ENCODE assay signal across 18 cellular contexts in the genomic region with DNA sequence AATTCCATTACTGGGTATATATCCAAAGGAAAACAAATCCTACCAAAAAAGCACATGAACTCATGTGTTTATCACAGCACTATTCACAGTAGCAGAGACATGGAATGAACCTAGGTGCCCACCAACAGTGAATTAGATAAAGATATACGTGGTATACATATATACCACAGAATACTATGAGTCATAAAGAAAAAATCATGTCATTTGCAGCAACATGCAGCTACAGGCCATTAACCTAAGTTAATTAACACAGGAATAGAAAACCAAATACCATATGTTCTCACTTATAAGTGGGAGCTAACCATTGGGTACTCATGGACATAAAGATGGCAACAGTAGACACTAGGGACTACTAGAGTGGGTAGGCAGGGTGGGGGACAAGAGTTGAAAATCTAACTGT. TPM values are rescaled to one million over a fixed set of nuclear protein-coding genes. Genes with fewer than 3 reads are reported as not detected.
A peak's percentile ranks its signal among the peaks of the same experiment; 100 is the strongest.
DNase-seq lines count a peak whose midpoint lies in the region; ATAC-seq, FAIRE-seq and TF ChIP-seq lines count a peak whose summit lies in the region.
"Had no signal": no experiment of that assay in that cellular context is flagged by ENCODE, and none has a peak within 500 bp of the region (broad histone marks: within the 10 kb centered on the region; RNA-seq: fewer than 3 reads in every experiment).

No MANE protein-coding gene starts in this region.

- dilution Hi-C loops in keratinocyte (cut with MboI; ENCODE audit: extremely low pct_ligation_motif_present, low sequenced_read_pairs) = no loop called here

- no peak overlapping the region for H3K4me3 Mint-ChIP-seq in activated CD8-positive, alpha-beta T cell treated with anti-CD3 and anti-CD28 coated beads for 36 hours
- no peak overlapping the region for H3K4me3 Mint-ChIP-seq in activated CD8-positive, alpha-beta T cell treated with anti-CD3 and anti-CD28 coated beads, Interleukin-2, amount 10 ng/mL, durations not matched to agents 7 days and 5 days
- no peak overlapping the region for H3K4me3 Mint-ChIP-seq in activated T-helper 17 cell treated with anti-CD3 and anti-CD28 coated beads, Interleukin-2, amount 50 U/mL, for 72 hours
- H3K4me3 Mint-ChIP-seq: CD8-positive, alpha-beta memory T cell had no signal

- H3K27me3 ChIP-seq in keratinocyte (ENCODE audit: control insufficient read depth, extremely low read depth, insufficient read depth, low read length) = no peaks in the 10 kb centered on the region
- H3K27me3 ChIP-seq in WERI-Rb-1 (ENCODE audit: insufficient read depth, low read depth, severe bottlenecking) = no peaks in the 10 kb centered on the region
- H3K27me3 ChIP-seq: BLaER1 had no signal

- intact Hi-C loops in activated CD8-positive, alpha-beta T cell treated with anti-CD3 and anti-CD28 coated beads for 36 hours (cut with micrococcal nuclease) = loop anchor here (10.0 kb wide), 1 partner anchor 447 kb away; no protein-coding TSS in a partner anchor

- CTCF ChIA-PET in activated CD8-positive, alpha-beta T cell treated with anti-CD3 and anti-CD28 coated beads for 36 hours (lab: Charles Lee) = no interaction called here
- CTCF ChIA-PET in activated CD8-positive, alpha-beta T cell treated with anti-CD3 and anti-CD28 coated beads, Interleukin-2, amount 10 ng/mL, durations not matched to agents 7 days and 5 days (lab: Charles Lee) = interaction anchor here (1.5 kb wide), 1 partner anchor 448 kb away, joined by 4 read pairs; no protein-coding TSS in a partner anchor
- CTCF ChIA-PET in A549 (lab: Yijun Ruan, JAX) = interaction anchor here (0.8 kb wide), 1 partner anchor 13 kb away, joined by 3 read pairs; no protein-coding TSS in a partner anchor

- no peaks in the 10 kb centered on the region for H3K9me3 ChIP-seq in A549
- no peaks in the 10 kb centered on the region for H3K9me3 ChIP-seq in keratinocyte (ENCODE audit: control insufficient read depth, low read depth, low read length)
- no peaks in the 10 kb centered on the region for H3K9me3 ChIP-seq in WERI-Rb-1 (ENCODE audit: severe bottlenecking)
- H3K9me3 ChIP-seq: BLaER1, Caco-2 had no signal

- 19% methylated on average over 1 of the region's 1 CpG for WGBS in A549 (ENCODE audit: missing lambda C conversion rate)

- H3K9ac ChIP-seq in keratinocyte (ENCODE audit: control insufficient read depth, extremely low read depth, insufficient read depth, low read length) = no peak overlapping the region
- H3K9ac ChIP-seq: BLaER1 had no signal

- no peaks in the 10 kb centered on the region for H4K20me1 ChIP-seq in keratinocyte (ENCODE audit: control insufficient read depth, extremely low read depth, insufficient read depth, low read length)
- H4K20me1 ChIP-seq: BLaER1 had no signal

- no peaks in the 10 kb centered on the region for H3K4me1 Mint-ChIP-seq in activated CD8-positive, alpha-beta T cell treated with anti-CD3 and anti-CD28 coated beads for 36 hours (ENCODE audit: low read depth)
- H3K4me1 Mint-ChIP-seq in activated CD8-positive, alpha-beta T cell treated with anti-CD3 and anti-CD28 coated beads, Interleukin-2, amount 10 ng/mL, durations not matched to agents 7 days and 5 days (ENCODE audit: low read depth) = no peaks in the 10 kb centered on the region
- H3K4me1 Mint-ChIP-seq in activated T-helper 17 cell treated with anti-CD3 and anti-CD28 coated beads, Interleukin-2, amount 50 U/mL, for 72 hours = no peaks in the 10 kb centered on the region

- FAIRE-seq in A549 (lab: Jason Lieb, UNC) = no peak
- FAIRE-seq in keratinocyte (lab: Jason Lieb, UNC) = no peak
- FAIRE-seq: H1, HepG2, HTR-8/SVneo had no signal

- ATAC-seq in activated CD8-positive, alpha-beta T cell treated with anti-CD3 and anti-CD28 coated beads for 36 hours = peak; percentile 35
- no peak for ATAC-seq in activated CD8-positive, alpha-beta T cell treated with anti-CD3 and anti-CD28 coated beads, Interleukin-2, amount 10 ng/mL, durations not matched to agents 7 days and 5 days
- no peak for ATAC-seq in A549
- peak; percentile 32 for ATAC-seq in activated T-helper 17 cell treated with anti-CD3 and anti-CD28 coated beads, Interleukin-2, amount 50 U/mL, for 72 hours (replicated peaks)
- ATAC-seq: HepG2 had no signal

- H3K79me2 ChIP-seq in keratinocyte (ENCODE audit: control insufficient read depth, insufficient read depth, low read length) = no peaks in the 10 kb centered on the region

- H3K36me3 Mint-ChIP-seq in activated CD8-positive, alpha-beta T cell treated with anti-CD3 and anti-CD28 coated beads for 36 hours (ENCODE audit: low read depth) = no peaks in the 10 kb centered on the region
- H3K36me3 Mint-ChIP-seq in activated CD8-positive, alpha-beta T cell treated with anti-CD3 and anti-CD28 coated beads, Interleukin-2, amount 10 ng/mL, durations not matched to agents 7 days and 5 days (ENCODE audit: low read depth) = no peaks in the 10 kb centered on the region
- peaks cover under 1% of the 10 kb centered on the region for H3K36me3 Mint-ChIP-seq in activated T-helper 17 cell treated with anti-CD3 and anti-CD28 coated beads, Interleukin-2, amount 50 U/mL, for 72 hours (ENCODE audit: low read depth)
- H3K36me3 Mint-ChIP-seq: CD8-positive, alpha-beta memory T cell had no signal

- H3K4me2 ChIP-seq in A549 (no peak overlapping the region), keratinocyte (ENCODE audit: control insufficient read depth, extremely low read depth, insufficient read depth, low read depth, low read length) (peak overlapping the region; percentile 36)
- H3K4me2 ChIP-seq: BLaER1 had no signal

- no peak for TF ChIP-seq EP300 in A549 (IDR thresholded peaks at IDR 0.05)

- no peak for TF ChIP-seq RAD21 in A549 (conservative IDR thresholded peaks at IDR 0.05 in 1 of 2, IDR thresholded peaks at IDR 0.05 in 1 of 2)

- H3K4me3 ChIP-seq in A549 = no peak overlapping the region
- H3K4me3 ChIP-seq in keratinocyte (ENCODE audit: control insufficient read depth in 2 of 3, extremely low read depth in 1 of 3, insufficient read depth in 2 of 3, low read depth in 1 of 3, low read length in 3 of 3) = no peak overlapping the region
- no peak overlapping the region for H3K4me3 ChIP-seq in WERI-Rb-1 (ENCODE audit: low read depth, low read length)
- H3K4me3 ChIP-seq: BLaER1 had no signal

- no peaks in the 10 kb centered on the region for H3K4me1 ChIP-seq in A549
- H3K4me1 ChIP-seq in keratinocyte (ENCODE audit: control insufficient read depth, extremely low read depth, insufficient read depth, low read length) = peaks cover 9% of the 10 kb centered on the region

- no peak overlapping the region for H2AFZ ChIP-seq in keratinocyte (ENCODE audit: control insufficient read depth, low read length)

- H3K27ac ChIP-seq in A549 (no peak overlapping the region), keratinocyte (ENCODE audit: control insufficient read depth, insufficient read depth, low read length) (no peak overlapping the region), WERI-Rb-1 (no peak overlapping the region)
- H3K27ac ChIP-seq: 22Rv1, BLaER1 had no signal

- H3K9me1 ChIP-seq in keratinocyte (ENCODE audit: control insufficient read depth, extremely low read depth, insufficient read depth, low read length) = no peaks in the 10 kb centered on the region

- H3K27ac Mint-ChIP-seq in activated CD8-positive, alpha-beta T cell treated with anti-CD3 and anti-CD28 coated beads for 36 hours = no peak overlapping the region
- no peak overlapping the region for H3K27ac Mint-ChIP-seq in activated CD8-positive, alpha-beta T cell treated with anti-CD3 and anti-CD28 coated beads, Interleukin-2, amount 10 ng/mL, durations not matched to agents 7 days and 5 days
- no peak overlapping the region for H3K27ac Mint-ChIP-seq in activated T-helper 17 cell treated with anti-CD3 and anti-CD28 coated beads, Interleukin-2, amount 50 U/mL, for 72 hours
- H3K27ac Mint-ChIP-seq: CD8-positive, alpha-beta memory T cell had no signal

- no peak for TF ChIP-seq POLR2A in A549 (IDR thresholded peaks at IDR 0.05; ENCODE audit: low read length)

- H3K27me3 Mint-ChIP-seq in activated CD8-positive, alpha-beta T cell treated with anti-CD3 and anti-CD28 coated beads for 36 hours = peaks cover 8% of the 10 kb centered on the region
- peaks cover 31% of the 10 kb centered on the region for H3K27me3 Mint-ChIP-seq in activated CD8-positive, alpha-beta T cell treated with anti-CD3 and anti-CD28 coated beads, Interleukin-2, amount 10 ng/mL, durations not matched to agents 7 days and 5 days (ENCODE audit: low read depth)
- peaks cover 15% of the 10 kb centered on the region for H3K27me3 Mint-ChIP-seq in activated T-helper 17 cell treated with anti-CD3 and anti-CD28 coated beads, Interleukin-2, amount 50 U/mL, for 72 hours

- no peaks in the 10 kb centered on the region for H3K36me3 ChIP-seq in keratinocyte (ENCODE audit: control insufficient read depth in 2 of 2, extremely low read depth in 1 of 2, insufficient read depth in 2 of 2, low read length in 2 of 2)
- H3K36me3 ChIP-seq in WERI-Rb-1 = peaks cover 74% of the 10 kb centered on the region
- H3K36me3 ChIP-seq: BLaER1 had no signal

- no peak for DNase-seq in activated CD8-positive, alpha-beta T cell treated with anti-CD3 and anti-CD28 coated beads for 36 hours
- DNase-seq in activated CD8-positive, alpha-beta T cell treated with anti-CD3 and anti-CD28 coated beads, Interleukin-2, amount 10 ng/mL, durations not matched to agents 7 days and 5 days = no peak
- DNase-seq in A549 (ENCODE audit: low read depth in 1 of 2, low spot score in 1 of 2) (no peak), keratinocyte (ENCODE audit: low read depth, low spot score) (no peak), WERI-Rb-1 (no peak), NCI-H345 (lab: John Stamatoyannopoulos, UW) (no peak)
- DNase-seq: AML-193; Caco-2; CD8-positive, alpha-beta memory T cell; DND-41; GDM1; HCEC 1CT had no signal

- POLR2A ChIA-PET in activated CD8-positive, alpha-beta T cell treated with anti-CD3 and anti-CD28 coated beads for 36 hours (lab: Charles Lee) = no interaction called here
- POLR2A ChIA-PET in activated CD8-positive, alpha-beta T cell treated with anti-CD3 and anti-CD28 coated beads, Interleukin-2, amount 10 ng/mL, durations not matched to agents 7 days and 5 days (lab: Charles Lee) = interaction anchor here (0.6 kb wide), 1 partner anchor 741 kb away, joined by 3 read pairs; no protein-coding TSS in a partner anchor
- POLR2A ChIA-PET in A549 (lab: Yijun Ruan, JAX) = no interaction called here

- no peaks in the 10 kb centered on the region for H3K9me3 Mint-ChIP-seq in activated CD8-positive, alpha-beta T cell treated with anti-CD3 and anti-CD28 coated beads for 36 hours
- no peaks in the 10 kb centered on the region for H3K9me3 Mint-ChIP-seq in activated CD8-positive, alpha-beta T cell treated with anti-CD3 and anti-CD28 coated beads, Interleukin-2, amount 10 ng/mL, durations not matched to agents 7 days and 5 days (ENCODE audit: insufficient read depth)
- H3K9me3 Mint-ChIP-seq in activated T-helper 17 cell treated with anti-CD3 and anti-CD28 coated beads, Interleukin-2, amount 50 U/mL, for 72 hours = no peaks in the 10 kb centered on the region

- TF ChIP-seq CTCF in activated CD8-positive, alpha-beta T cell treated with anti-CD3 and anti-CD28 coated beads for 36 hours (IDR thresholded peaks at IDR 0.05) = no peak
- TF ChIP-seq CTCF in A549 (IDR thresholded peaks at IDR 0.05) (no peak), keratinocyte (optimal IDR thresholded peaks at IDR 0.05 in 1 of 3, IDR thresholded peaks at IDR 0.05 in 1 of 3, conservative IDR thresholded peaks at IDR 0.05 in 1 of 3; ENCODE audit: extremely low read depth in 1 of 3, insufficient read depth in 2 of 3, low read length in 3 of 3) (no peak), WERI-Rb-1 (IDR thresholded peaks at IDR 0.05; ENCODE audit: low read depth, low read length) (no peak)

RNA-seq across cellular contexts. Expression of a gene that starts 4.2 kb away (rescaled TPM):
- total RNA-seq in activated CD8-positive, alpha-beta T cell treated with anti-CD3 and anti-CD28 coated beads for 36 hours = not detected
- total RNA-seq in activated CD8-positive, alpha-beta T cell treated with anti-CD3 and anti-CD28 coated beads, Interleukin-2, amount 10 ng/mL, durations not matched to agents 7 days and 5 days = not detected
- polyA plus RNA-seq in A549 (2011; rRNA removed) (not detected in 2 replicates), A549 (2017; fragmentation: RNase III; extraction: RNeasy Plus Mini Kit Qiagen cat#74134 plus additional on column Dnase treatment) (not detected in 3 replicates), keratinocyte (not detected in 3 replicates)
- not detected in 2 replicates for polyA plus RNA-seq in A549 (2012; cell fraction: cytosol; rRNA removed)
- not detected in 2 replicates for polyA plus RNA-seq in A549 (2012; cell fraction: nucleus; rRNA removed)
- not detected in 2 replicates for polyA minus RNA-seq in A549 (2011; rRNA and poly(A)+ RNA removed)
- not detected for total RNA-seq in activated T-helper 17 cell treated with anti-CD3 and anti-CD28 coated beads, Interleukin-2, amount 50 U/mL, for 72 hours
- not detected for polyA plus RNA-seq in keratinocyte (2011; ENCODE audit: low read depth)
- not detected in 2 replicates for polyA plus RNA-seq in keratinocyte (2011; cell fraction: cytosol; rRNA removed)
- not detected in 2 replicates for polyA plus RNA-seq in keratinocyte (2011; cell fraction: nucleus; rRNA removed)
- polyA plus RNA-seq in keratinocyte (2012; ENCODE audit: low replicate concordance) = not detected in 2 replicates
- not detected in 3 replicates for polyA minus RNA-seq in keratinocyte
- not detected for polyA minus RNA-seq in keratinocyte (2011; cell fraction: cytosol; rRNA and poly(A)+ RNA removed)
- not detected in 2 replicates for polyA minus RNA-seq in keratinocyte (2011; cell fraction: nucleus; rRNA and poly(A)+ RNA removed)
- total RNA-seq: Caco-2; CD8-positive, alpha-beta memory T cell; H1; HepG2 had no signal
- polyA plus RNA-seq: CD8-positive, alpha-beta memory T cell; H1; HepG2 had no signal

RNA-seq across cellular contexts. Expression of a gene that starts 49.0 kb away (rescaled TPM):
- not detected for total RNA-seq in activated CD8-positive, alpha-beta T cell treated with anti-CD3 and anti-CD28 coated beads for 36 hours
- total RNA-seq in activated CD8-positive, alpha-beta T cell treated with anti-CD3 and anti-CD28 coated beads, Interleukin-2, amount 10 ng/mL, durations not matched to agents 7 days and 5 days = not detected
- polyA plus RNA-seq in A549 (2011; rRNA removed) = 0.59 and 0.85 TPM in 2 replicates
- 0.05 TPM in 1 of 2 replicates, not detected in the other for polyA plus RNA-seq in A549 (2012; cell fraction: cytosol; rRNA removed)
- 0.78 and 1.2 TPM in 2 replicates for polyA plus RNA-seq in A549 (2012; cell fraction: nucleus; rRNA removed)
- 0.11 to 0.24 TPM (median 0.18 TPM) in 3 replicates for polyA plus RNA-seq in A549 (2017; fragmentation: RNase III; extraction: RNeasy Plus Mini Kit Qiagen cat#74134 plus additional on column Dnase treatment)
- 0.58 and 1.2 TPM in 2 replicates for polyA minus RNA-seq in A549 (2011; rRNA and poly(A)+ RNA removed)
- total RNA-seq in activated T-helper 17 cell treated with anti-CD3 and anti-CD28 coated beads, Interleukin-2, amount 50 U/mL, for 72 hours = under 1 TPM in 1 of 2 donors, not detected in 1; 0.54 TPM
- not detected in 3 replicates for polyA plus RNA-seq in keratinocyte
- not detected for polyA plus RNA-seq in keratinocyte (2011; ENCODE audit: low read depth)
- not detected in 2 replicates for polyA plus RNA-seq in keratinocyte (2011; cell fraction: cytosol; rRNA removed)
- 0.16 and 0.18 TPM in 2 replicates for polyA plus RNA-seq in keratinocyte (2011; cell fraction: nucleus; rRNA removed)
- polyA plus RNA-seq in keratinocyte (2012; ENCODE audit: low replicate concordance) = not detected in 2 replicates
- not detected in 3 replicates for polyA minus RNA-seq in keratinocyte
- polyA minus RNA-seq in keratinocyte (2011; cell fraction: cytosol; rRNA and poly(A)+ RNA removed) = not detected
- polyA minus RNA-seq in keratinocyte (2011; cell fraction: nucleus; rRNA and poly(A)+ RNA removed) = not detected in 2 replicates
- total RNA-seq: Caco-2; CD8-positive, alpha-beta memory T cell; H1; HepG2 had no signal
- polyA plus RNA-seq: CD8-positive, alpha-beta memory T cell had no signal

Comparison
In these comparisons a context has a peak if more than half of its experiments do, and no peak if none do; other contexts are left out.
1. ATAC-seq: peak in activated CD8-positive, alpha-beta T cell treated with anti-CD3 and anti-CD28 coated beads for 36 hours (single experiment) and activated T-helper 17 cell treated with anti-CD3 and anti-CD28 coated beads, Interleukin-2, amount 50 U/mL, for 72 hours (single experiment); none in activated CD8-positive, alpha-beta T cell treated with anti-CD3 and anti-CD28 coated beads, Interleukin-2, amount 10 ng/mL, durations not matched to agents 7 days and 5 days (single experiment) and A549 (0 of 2).